In the genomic region with DNA sequence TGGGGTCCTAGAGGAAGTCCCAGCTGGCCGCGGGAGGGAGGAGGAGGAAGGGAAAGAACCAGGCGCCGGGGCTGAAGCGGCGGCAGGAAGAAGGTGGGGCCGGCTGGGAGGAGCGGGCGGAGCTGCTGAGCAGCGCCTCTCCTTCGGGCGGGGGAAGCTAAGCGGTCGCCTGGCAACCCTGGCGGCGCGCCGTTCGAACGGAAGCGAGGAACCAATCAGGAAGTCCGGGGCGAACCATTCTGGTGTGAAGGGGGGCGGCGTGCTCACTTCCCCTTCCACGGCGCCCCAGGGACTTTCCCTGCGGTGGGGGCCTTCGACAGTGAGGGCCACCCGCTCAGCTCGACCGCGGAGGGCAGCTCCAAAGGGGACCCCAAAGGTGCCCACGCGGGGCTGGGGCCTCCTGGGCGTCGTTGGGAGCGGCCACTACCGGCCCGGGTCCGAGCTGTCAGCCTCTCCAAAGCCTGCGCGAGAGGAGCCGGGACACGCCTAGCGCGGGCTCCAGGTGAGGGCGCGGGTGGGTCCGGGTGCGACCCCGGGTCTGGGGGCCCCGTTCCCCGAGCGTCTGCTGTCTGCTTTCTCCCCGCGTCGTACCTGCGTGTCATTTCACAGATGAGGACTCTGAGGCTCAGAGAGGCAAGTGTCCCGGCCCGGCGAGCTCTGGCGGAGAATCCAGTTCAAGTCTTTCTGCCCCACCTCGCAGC, we compare ENCODE assay signal across 8 cellular contexts. TPM values are rescaled to one million over a fixed set of nuclear protein-coding genes. Genes with fewer than 3 reads are reported as not detected.
A peak's percentile ranks its signal among the peaks of the same experiment; 100 is the strongest.
DNase-seq lines count a peak whose midpoint lies in the region; ATAC-seq, FAIRE-seq and TF ChIP-seq lines count a peak whose summit lies in the region.

A gene (plus strand): TSS at position 266 of the 701 bp plus-strand sequence. CDS start 11,090 bp downstream, outside the sequence.

- ATAC-seq in HG02973 (IDR thresholded peaks at IDR 0.05; ENCODE audit: unreplicated experiment) (peak; percentile 88), right cardiac atrium (peak; percentile 98 to 99)

- H3K36me3 Mint-ChIP-seq in T-helper 2 cell treated with Interferon-gamma antibody and Interleukin-4, amounts not matched to agents 5 μg/mL and 100 μg/mL, for 36 hours (ENCODE audit: low read depth): peaks cover 5% of the 10 kb centered on the region

- H3K27ac Mint-ChIP-seq in T-helper 2 cell treated with Interferon-gamma antibody and Interleukin-4, amounts not matched to agents 5 μg/mL and 100 μg/mL, for 36 hours: peak within 1 kb of the TSS; percentile 85

- H3K4me3 Mint-ChIP-seq in T-helper 2 cell treated with Interferon-gamma antibody and Interleukin-4, amounts not matched to agents 5 μg/mL and 100 μg/mL, for 36 hours: peak within 1 kb of the TSS; percentile 87

- intact Hi-C loops in right cardiac atrium (cut with DNase I) (no loop called here), uterus (cut with DNase I; ENCODE audit: low total_unique reads) (no loop called here)

- no peak for TF ChIP-seq CTCF in uterus (IDR thresholded peaks at IDR 0.05)

- no peak for TF ChIP-seq POLR2A in uterus (IDR thresholded peaks at IDR 0.05)

- H3K4me3 ChIP-seq in right cardiac atrium (ENCODE audit: low read length) (peak within 1 kb of the TSS; percentile 75), uterus (peak within 1 kb of the TSS; percentile 77 to 81)

- peaks cover 8% of the 10 kb centered on the region for H3K4me1 ChIP-seq in right cardiac atrium (ENCODE audit: control insufficient read depth, insufficient read depth, low read length)
- H3K4me1 ChIP-seq in uterus: peaks cover 0 to 4% of the 10 kb centered on the region in 2 donors

- peak; percentile 96 for FAIRE-seq in GM18507 (lab: Jason Lieb, UNC)

- H3K27me3 ChIP-seq in right cardiac atrium (ENCODE audit: control insufficient read depth, insufficient read depth): no peaks in the 10 kb centered on the region
- no peaks in the 10 kb centered on the region for H3K27me3 ChIP-seq in uterus

- WGBS in right cardiac atrium: under 1% methylated on average over 64 of the region's 64 CpGs

- H3K27me3 Mint-ChIP-seq in T-helper 2 cell treated with Interferon-gamma antibody and Interleukin-4, amounts not matched to agents 5 μg/mL and 100 μg/mL, for 36 hours (ENCODE audit: low read depth): no peaks in the 10 kb centered on the region

- H3K9me3 ChIP-seq in right cardiac atrium (ENCODE audit: control insufficient read depth, low read length) (no peaks in the 10 kb centered on the region), uterus (no peaks in the 10 kb centered on the region)

- no peaks in the 10 kb centered on the region for H3K9me3 Mint-ChIP-seq in T-helper 2 cell treated with Interferon-gamma antibody and Interleukin-4, amounts not matched to agents 5 μg/mL and 100 μg/mL, for 36 hours

- peaks cover 49% of the 10 kb centered on the region for H3K4me1 Mint-ChIP-seq in T-helper 2 cell treated with Interferon-gamma antibody and Interleukin-4, amounts not matched to agents 5 μg/mL and 100 μg/mL, for 36 hours (ENCODE audit: low read depth)

- peak within 1 kb of the TSS; percentile 80 for H3K27ac ChIP-seq in right cardiac atrium (ENCODE audit: low read length)
- peak within 1 kb of the TSS; percentile 79 for H3K27ac ChIP-seq in uterus

- peak; percentile 88 for DNase-seq in GM18507 (ENCODE audit: extremely low spot score, insufficient read length, low read depth)
- peak; percentile 95 for DNase-seq in NCI-H1930 (lab: John Stamatoyannopoulos, UW)
- peak; percentile 94 for DNase-seq in T-helper 2 cell treated with Interferon-gamma antibody and Interleukin-4, amounts not matched to agents 5 μg/mL and 100 μg/mL, for 36 hours (ENCODE audit: low spot score)
- peak; percentile 31 to 95 (median 86) for DNase-seq in anterior cingulate cortex (lab: John Stamatoyannopoulos, UW)
- peak; percentile 98 to 99 (median 99) for DNase-seq in right cardiac atrium
- peak; percentile 84 for DNase-seq in pulmonary artery endothelial cell (ENCODE audit: low read depth, low spot score)
- peak; percentile 95 for DNase-seq in uterus

- H3K36me3 ChIP-seq in uterus: no peaks in the 10 kb centered on the region

RNA-seq across cellular contexts. Expression of the gene that starts here (rescaled TPM):
- 1 to 10 TPM; 2.6 to 4.3 (median 3.6) TPM for total RNA-seq in right cardiac atrium
- 3.2 TPM for polyA plus RNA-seq in right cardiac atrium
- 2.8 and 3.3 TPM in 2 replicates for total RNA-seq in pulmonary artery endothelial cell
- 1 to 10 TPM in 3 of 4 donors, under 1 TPM in 1; 0.59 to 6.2 (median 4.0) TPM for total RNA-seq in uterus

Comparison
In these comparisons a context has a peak if more than half of its experiments do, and no peak if none do; other contexts are left out.
1. Peak in every context shown above with its lines: DNase-seq, ATAC-seq, H3K4me3 ChIP-seq and H3K27ac ChIP-seq.